Comparison of ENCODE assay signal across 1 cellular context in the genomic region with DNA sequence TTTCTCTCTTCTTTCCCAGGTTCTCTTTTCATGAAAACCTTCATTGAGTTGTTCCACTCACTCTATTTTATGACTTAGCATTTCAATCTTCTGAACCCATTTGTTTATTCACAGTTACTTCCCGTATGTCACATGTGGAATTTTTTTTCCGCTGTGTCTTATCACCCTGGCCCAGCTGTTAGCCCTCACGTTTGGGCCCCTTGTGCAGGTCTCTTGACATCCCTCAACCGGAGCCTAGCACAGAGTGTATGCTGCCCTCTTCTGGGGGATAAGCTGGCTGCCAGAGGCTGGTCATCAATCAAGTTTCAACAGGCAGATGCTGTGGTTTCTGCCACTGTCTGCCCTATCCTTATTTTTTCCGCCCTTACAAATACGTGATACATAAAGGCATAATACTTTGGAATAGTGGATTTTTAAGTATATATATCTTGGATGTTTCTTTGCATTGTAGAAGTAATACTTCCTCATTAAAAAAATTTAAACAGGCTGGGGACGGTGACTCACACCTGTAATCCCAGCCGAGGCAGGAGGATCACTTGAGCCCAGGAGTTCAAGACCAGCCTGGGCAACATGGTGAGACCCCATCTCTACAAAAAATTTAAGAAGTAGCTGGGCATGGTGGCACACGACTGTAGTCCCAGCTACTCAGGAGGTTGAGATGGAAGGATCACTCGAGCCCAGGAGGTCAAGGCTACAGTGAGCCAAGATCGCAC.
TF ChIP-seq lines count a peak whose summit lies in the region.

No MANE protein-coding gene starts in this region.

TF ChIP-seq in H1, 55 proteins besides CTCF, POLR2A, EP300 and RAD21:
- TF ChIP-seq SIN3A (conservative IDR thresholded peaks at IDR 0.05 in 1 of 2, IDR thresholded peaks at IDR 0.05 in 1 of 2; ENCODE audit: low read depth in 1 of 2, low read length in 2 of 2) (0 out of 4 replicates have a peak, but pooled peaks of 1 of the 2 experiments have one; percentile 31), CEBPB (IDR thresholded peaks at IDR 0.05; ENCODE audit: low read depth, low read length) (no peak)
